In genomic region chr19:12628040-12629022, GRCh38 we compare ENCODE assay signal across 1 cellular context.
TF ChIP-seq lines count a peak whose summit lies in the region.

No MANE protein-coding gene starts in this region.

TF ChIP-seq in GM23338, 12 proteins besides CTCF, POLR2A, EP300 and RAD21 (continued from another document):
- no peak for TF ChIP-seq ZNF462 (CRISPR knock-in tag; IDR thresholded peaks at IDR 0.05)
- no peak for TF ChIP-seq ETS1 (IDR thresholded peaks at IDR 0.05)
- TF ChIP-seq STAT1 (IDR thresholded peaks at IDR 0.05; ENCODE audit: unreplicated experiment), result no peak
- TF ChIP-seq CREB1 (CRISPR knock-in tag; IDR thresholded peaks at IDR 0.05; ENCODE audit: low read depth), result no peak
